ENCODE assay signal across 13 cellular contexts in genomic region chr1:160410412-160411005, GRCh38. TPM values are rescaled to one million over a fixed set of nuclear protein-coding genes. Genes with fewer than 3 reads are reported as not detected.
DNase-seq lines count a peak whose midpoint lies in the region; ATAC-seq, FAIRE-seq and TF ChIP-seq lines count a peak whose summit lies in the region.
"Had no signal": no experiment of that assay in that cellular context is flagged by ENCODE, and none has a peak within 500 bp of the region (broad histone marks: within the 10 kb centered on the region; RNA-seq: fewer than 3 reads in every experiment).

No MANE protein-coding gene starts in this region.

- H3K27me3 ChIP-seq in HUES64 (ENCODE audit: insufficient read depth, low read length) = no peaks in the 10 kb centered on the region

- DNase-seq in NCI-H2227 (lab: John Stamatoyannopoulos, UW; ENCODE audit: unreplicated experiment) (peak; percentile 71), globus pallidus (ENCODE audit: low spot score) (peak; percentile 29), progenitor cell of endocrine pancreas (ENCODE audit: low spot score, unreplicated experiment) (no peak), dedifferentiated amniotic fluid mesenchymal stem cell (ENCODE audit: extremely low spot score) (no peak), GM19239 (ENCODE audit: insufficient read length, low spot score) (no peak)
- DNase-seq in activated CD4-positive, alpha-beta T cell treated with anti-CD3 and anti-CD28 coated beads, Interleukin-2, amount 50 U/mL, for 1 hour = no peak
- DNase-seq: activated CD4-positive, alpha-beta T cell treated with anti-CD3 and anti-CD28 coated beads for 48 hours; activated gamma-delta T cell; stimulated activated CD4-positive, alpha-beta T cell treated with anti-CD3 and anti-CD28 coated beads, Interleukin-12 subunit alpha, Interleukin-12 subunit beta, amount 100 ng/mL, for 4 hours had no signal

- no peak for TF ChIP-seq CTCF in progenitor cell of endocrine pancreas (IDR thresholded peaks at IDR 0.05; ENCODE audit: unreplicated experiment)

- FAIRE-seq in GM19239 (lab: Jason Lieb, UNC) = no peak
- FAIRE-seq: colon, frontal cortex had no signal

- 78% methylated on average over 17 of the region's 18 CpGs for WGBS in HUES64

- no peak overlapping the region for H3K4me3 ChIP-seq in HUES64 (ENCODE audit: low read length)

- H3K27ac Mint-ChIP-seq in progenitor cell of endocrine pancreas = peak overlapping the region; percentile 70

- H3K4me3 Mint-ChIP-seq in progenitor cell of endocrine pancreas (ENCODE audit: low read depth) = no peak overlapping the region

- peak overlapping the region; percentile 66 for H3K27ac ChIP-seq in HUES64 (ENCODE audit: low read depth, low read length)

- H3K9me3 Mint-ChIP-seq in progenitor cell of endocrine pancreas (ENCODE audit: low read depth) = no peaks in the 10 kb centered on the region

- no peaks in the 10 kb centered on the region for H3K9me3 ChIP-seq in HUES64 (ENCODE audit: insufficient read depth, low read depth, low read length)

- peaks cover 1% of the 10 kb centered on the region for H3K36me3 Mint-ChIP-seq in progenitor cell of endocrine pancreas (ENCODE audit: insufficient read depth)

- peaks cover 60% of the 10 kb centered on the region for H3K4me1 ChIP-seq in HUES64 (ENCODE audit: insufficient read depth, low read length)

- peaks cover 40% of the 10 kb centered on the region for H3K4me1 Mint-ChIP-seq in progenitor cell of endocrine pancreas (ENCODE audit: low read depth)

- no peak for ATAC-seq in GM18909 (IDR thresholded peaks at IDR 0.05; ENCODE audit: poor library complexity, unreplicated experiment)

- peak overlapping the region; percentile 51; the same call in 1 of the 2 replicates for H3K9ac ChIP-seq in HUES64 (ENCODE audit: low read depth, low read length)

- H3K27me3 Mint-ChIP-seq in progenitor cell of endocrine pancreas = no peaks in the 10 kb centered on the region

- peaks cover 6% of the 10 kb centered on the region; the same call in 1 of the 2 replicates for H3K36me3 ChIP-seq in HUES64 (ENCODE audit: insufficient read depth, low read length)

RNA-seq across cellular contexts. Expression of gene VANGL2, which starts 10.1 kb away (rescaled TPM):
- 41.6 TPM for polyA plus RNA-seq in HUES64 (2013, experiment 1 of 2)
- 53.8 TPM for polyA plus RNA-seq in HUES64 (2013, experiment 2 of 2)
- total RNA-seq in progenitor cell of endocrine pancreas = 75.6 and 80.4 TPM in 2 replicates

RNA-seq across cellular contexts. Expression of gene NHLH1, which starts 43.6 kb away (rescaled TPM):
- 0.55 TPM for polyA plus RNA-seq in HUES64 (2013, experiment 1 of 2)
- 1.8 TPM for polyA plus RNA-seq in HUES64 (2013, experiment 2 of 2)
- 0.78 and 0.96 TPM in 2 replicates for total RNA-seq in progenitor cell of endocrine pancreas

Comparison
In these comparisons a context has a peak if more than half of its experiments do, and no peak if none do; other contexts are left out.
1. DNase-seq: peak in NCI-H2227 (single experiment) and globus pallidus (single experiment); none in progenitor cell of endocrine pancreas (single experiment), dedifferentiated amniotic fluid mesenchymal stem cell (single experiment), GM19239 (single experiment) and activated CD4-positive, alpha-beta T cell treated with anti-CD3 and anti-CD28 coated beads, Interleukin-2, amount 50 U/mL, for 1 hour (single experiment).